10 cellular contexts compared by ENCODE assay signal in genomic region chr18:22710628-22711380, GRCh38.
A peak's percentile ranks its signal among the peaks of the same experiment; 100 is the strongest.
DNase-seq lines count a peak whose midpoint lies in the region; ATAC-seq and TF ChIP-seq lines count a peak whose summit lies in the region.
"Had no signal": no experiment of that assay in that cellular context is flagged by ENCODE, and none has a peak within 500 bp of the region (broad histone marks: within the 10 kb centered on the region; RNA-seq: fewer than 3 reads in every experiment).

No MANE protein-coding gene starts in this region.

- TF ChIP-seq EP300 in gastroesophageal sphincter (IDR thresholded peaks at IDR 0.05) = no peak
- TF ChIP-seq EP300 in ovary (IDR thresholded peaks at IDR 0.05) = no peak

- H3K4me3 ChIP-seq in gastroesophageal sphincter (peak overlapping the region; percentile 36 to 48), ovary (peak overlapping the region; percentile 19), HAP-1 (no peak overlapping the region)

- no peaks in the 10 kb centered on the region for H3K36me3 ChIP-seq in gastroesophageal sphincter
- no peaks in the 10 kb centered on the region for H3K36me3 ChIP-seq in ovary
- no peaks in the 10 kb centered on the region for H3K36me3 ChIP-seq in HAP-1 (replicated peaks)

- H3K27ac ChIP-seq in gastroesophageal sphincter (peak overlapping the region; percentile 45 to 68 (median 54)), ovary (peak overlapping the region; percentile 4 to 58)

- H3K9me3 ChIP-seq in gastroesophageal sphincter (no peaks in the 10 kb centered on the region), ovary (no peaks in the 10 kb centered on the region), HAP-1 (no peaks in the 10 kb centered on the region)

- no peaks in the 10 kb centered on the region for H3K27me3 ChIP-seq in gastroesophageal sphincter
- no peaks in the 10 kb centered on the region for H3K27me3 ChIP-seq in ovary
- H3K27me3 ChIP-seq in HAP-1 (ENCODE audit: low read depth) = no peaks in the 10 kb centered on the region

- TF ChIP-seq CTCF in gastroesophageal sphincter (IDR thresholded peaks at IDR 0.05) (no peak), ovary (IDR thresholded peaks at IDR 0.05) (no peak)

- in situ Hi-C loops in HAP-1 (cut with MboI; ENCODE audit: low sequenced_read_pairs) = no loop called here

- peak; percentile 13 for DNase-seq in AG08395 (ENCODE audit: low spot score)
- peak; percentile 40 to 57 (median 51) for DNase-seq in ovary
- DNase-seq in NCI-H128 (lab: John Stamatoyannopoulos, UW; ENCODE audit: unreplicated experiment) = no peak
- DNase-seq in activated CD4-positive, alpha-beta T cell treated with anti-CD3 and anti-CD28 coated beads, Interleukin-2, amount 50 U/mL, for 4 hours = no peak
- no peak for DNase-seq in NCI-H1436 (lab: John Stamatoyannopoulos, UW)
- no peak for DNase-seq in HAP-1 (ENCODE audit: low spot score in 2 of 2)
- DNase-seq: activated CD4-positive, alpha-beta T cell treated with anti-CD3 and anti-CD28 coated beads for 36 hours; CD8-positive, alpha-beta T cell had no signal

- intact Hi-C loops in ovary (cut with DNase I) = loop anchor here in 1 of 4 donors (10.0 kb wide), 1 partner anchor 546 kb away; the partner anchor contains the start of gene GATA6

- TF ChIP-seq POLR2A in gastroesophageal sphincter (IDR thresholded peaks at IDR 0.05) (no peak), ovary (IDR thresholded peaks at IDR 0.05) (no peak)

- ATAC-seq in SK-N-SH treated with all-trans-retinoic acid at 6 μM for 48 hours (peak; percentile 90), gastroesophageal sphincter (peak; percentile 66)
- ATAC-seq: activated CD4-positive, alpha-beta T cell treated with anti-CD3 and anti-CD28 coated beads for 36 hours; CD8-positive, alpha-beta T cell had no signal

- 17 to 44% methylated on average over 6 to 8 of the region's 9 CpGs for WGBS in gastroesophageal sphincter (ENCODE audit: low coverage in 1 of 2), 2 donors
- WGBS in ovary, 3 donors = 12 to 13% (median 12%) methylated on average over 9 of the region's 9 CpGs

- H3K4me1 ChIP-seq in gastroesophageal sphincter (peaks cover 0 to 48% (median 9%) of the 10 kb centered on the region in 3 donors), ovary (ENCODE audit: insufficient read depth) (peaks cover 9% of the 10 kb centered on the region), HAP-1 (no peaks in the 10 kb centered on the region)

TF ChIP-seq in SK-N-SH treated with all-trans-retinoic acid at 6 μM for 48 hours, 23 proteins besides CTCF, POLR2A, EP300 and RAD21:
- TF ChIP-seq PPARA (CRISPR knock-in tag; IDR thresholded peaks at IDR 0.05; ENCODE audit: borderline replicate concordance) = no peak
- no peak for TF ChIP-seq OSR1 (CRISPR knock-in tag; IDR thresholded peaks at IDR 0.05)
- no peak for TF ChIP-seq BACH2 (CRISPR knock-in tag; IDR thresholded peaks at IDR 0.05; ENCODE audit: borderline replicate concordance)
- no peak for TF ChIP-seq GLIS3 (CRISPR knock-in tag; IDR thresholded peaks at IDR 0.05)

Comparison
In these comparisons a context has a peak if more than half of its experiments do, and no peak if none do; other contexts are left out.
1. DNase-seq: peak in AG08395 (single experiment) and ovary (5 of 5); none in NCI-H128 (single experiment), activated CD4-positive, alpha-beta T cell treated with anti-CD3 and anti-CD28 coated beads, Interleukin-2, amount 50 U/mL, for 4 hours (0 of 2), NCI-H1436 (single experiment) and HAP-1 (0 of 2).